In the genomic region with DNA sequence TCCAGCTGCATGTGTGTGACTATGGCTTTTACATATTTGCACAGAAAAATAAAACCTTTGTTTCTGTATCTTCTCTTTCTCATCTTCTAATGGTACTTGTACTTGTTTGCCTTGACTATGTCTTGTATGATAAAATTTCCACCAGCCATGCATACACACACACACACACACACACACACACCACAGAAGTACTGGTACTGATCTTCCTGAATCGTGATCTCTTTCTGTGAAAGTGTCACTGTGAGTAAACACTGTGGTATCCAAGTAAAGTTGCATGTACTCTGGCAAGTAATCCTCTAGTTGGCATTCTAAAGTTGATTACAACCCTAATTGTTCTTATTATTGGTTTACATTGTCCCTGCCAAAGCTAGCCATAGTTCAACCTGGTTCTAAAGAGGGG, we compare ENCODE assay signal across 2 cellular contexts.
TF ChIP-seq lines count a peak whose summit lies in the region.

No MANE protein-coding gene starts in this region.

TF ChIP-seq in SK-N-SH treated with all-trans-retinoic acid at 6 μM for 48 hours, 23 proteins besides CTCF, POLR2A, EP300 and RAD21:
- TF ChIP-seq, protein P1, sequence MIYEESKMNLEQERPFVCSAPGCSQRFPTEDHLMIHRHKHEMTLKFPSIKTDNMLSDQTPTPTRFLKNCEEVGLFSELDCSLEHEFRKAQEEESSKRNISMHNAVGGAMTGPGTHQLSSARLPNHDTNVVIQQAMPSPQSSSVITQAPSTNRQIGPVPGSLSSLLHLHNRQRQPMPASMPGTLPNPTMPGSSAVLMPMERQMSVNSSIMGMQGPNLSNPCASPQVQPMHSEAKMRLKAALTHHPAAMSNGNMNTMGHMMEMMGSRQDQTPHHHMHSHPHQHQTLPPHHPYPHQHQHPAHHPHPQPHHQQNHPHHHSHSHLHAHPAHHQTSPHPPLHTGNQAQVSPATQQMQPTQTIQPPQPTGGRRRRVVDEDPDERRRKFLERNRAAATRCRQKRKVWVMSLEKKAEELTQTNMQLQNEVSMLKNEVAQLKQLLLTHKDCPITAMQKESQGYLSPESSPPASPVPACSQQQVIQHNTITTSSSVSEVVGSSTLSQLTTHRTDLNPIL (CRISPR knock-in tag; IDR thresholded peaks at IDR 0.05; ENCODE audit: low read depth) = no peak
- TF ChIP-seq, protein P2, sequence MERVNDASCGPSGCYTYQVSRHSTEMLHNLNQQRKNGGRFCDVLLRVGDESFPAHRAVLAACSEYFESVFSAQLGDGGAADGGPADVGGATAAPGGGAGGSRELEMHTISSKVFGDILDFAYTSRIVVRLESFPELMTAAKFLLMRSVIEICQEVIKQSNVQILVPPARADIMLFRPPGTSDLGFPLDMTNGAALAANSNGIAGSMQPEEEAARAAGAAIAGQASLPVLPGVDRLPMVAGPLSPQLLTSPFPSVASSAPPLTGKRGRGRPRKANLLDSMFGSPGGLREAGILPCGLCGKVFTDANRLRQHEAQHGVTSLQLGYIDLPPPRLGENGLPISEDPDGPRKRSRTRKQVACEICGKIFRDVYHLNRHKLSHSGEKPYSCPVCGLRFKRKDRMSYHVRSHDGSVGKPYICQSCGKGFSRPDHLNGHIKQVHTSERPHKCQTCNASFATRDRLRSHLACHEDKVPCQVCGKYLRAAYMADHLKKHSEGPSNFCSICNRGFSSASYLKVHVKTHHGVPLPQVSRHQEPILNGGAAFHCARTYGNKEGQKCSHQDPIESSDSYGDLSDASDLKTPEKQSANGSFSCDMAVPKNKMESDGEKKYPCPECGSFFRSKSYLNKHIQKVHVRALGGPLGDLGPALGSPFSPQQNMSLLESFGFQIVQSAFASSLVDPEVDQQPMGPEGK (CRISPR knock-in tag; IDR thresholded peaks at IDR 0.05; ENCODE audit: borderline replicate concordance) = no peak
- TF ChIP-seq OSR1 (CRISPR knock-in tag; IDR thresholded peaks at IDR 0.05) = no peak
- no peak for TF ChIP-seq PPARA (CRISPR knock-in tag; IDR thresholded peaks at IDR 0.05; ENCODE audit: borderline replicate concordance)
- no peak for TF ChIP-seq SNAI2 (CRISPR knock-in tag; IDR thresholded peaks at IDR 0.05)
- no peak for TF ChIP-seq ESRRG (CRISPR knock-in tag; IDR thresholded peaks at IDR 0.05)

TF ChIP-seq in SK-N-SH, 30 proteins besides CTCF, POLR2A, EP300 and RAD21 (continued from another document):
- TF ChIP-seq, protein P3, sequence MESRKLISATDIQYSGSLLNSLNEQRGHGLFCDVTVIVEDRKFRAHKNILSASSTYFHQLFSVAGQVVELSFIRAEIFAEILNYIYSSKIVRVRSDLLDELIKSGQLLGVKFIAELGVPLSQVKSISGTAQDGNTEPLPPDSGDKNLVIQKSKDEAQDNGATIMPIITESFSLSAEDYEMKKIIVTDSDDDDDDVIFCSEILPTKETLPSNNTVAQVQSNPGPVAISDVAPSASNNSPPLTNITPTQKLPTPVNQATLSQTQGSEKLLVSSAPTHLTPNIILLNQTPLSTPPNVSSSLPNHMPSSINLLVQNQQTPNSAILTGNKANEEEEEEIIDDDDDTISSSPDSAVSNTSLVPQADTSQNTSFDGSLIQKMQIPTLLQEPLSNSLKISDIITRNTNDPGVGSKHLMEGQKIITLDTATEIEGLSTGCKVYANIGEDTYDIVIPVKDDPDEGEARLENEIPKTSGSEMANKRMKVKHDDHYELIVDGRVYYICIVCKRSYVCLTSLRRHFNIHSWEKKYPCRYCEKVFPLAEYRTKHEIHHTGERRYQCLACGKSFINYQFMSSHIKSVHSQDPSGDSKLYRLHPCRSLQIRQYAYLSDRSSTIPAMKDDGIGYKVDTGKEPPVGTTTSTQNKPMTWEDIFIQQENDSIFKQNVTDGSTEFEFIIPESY (IDR thresholded peaks at IDR 0.05; ENCODE audit: borderline replicate concordance, low read depth) = no peak
- no peak for TF ChIP-seq JUND (IDR thresholded peaks at IDR 0.05)
- TF ChIP-seq NFIC (IDR thresholded peaks at IDR 0.05; ENCODE audit: borderline replicate concordance) = no peak
- TF ChIP-seq YY1 (IDR thresholded peaks at IDR 0.05; ENCODE audit: low read depth) = no peak
- no peak for TF ChIP-seq FOXJ3 (CRISPR knock-in tag; IDR thresholded peaks at IDR 0.05)
- no peak for TF ChIP-seq CHD2 (IDR thresholded peaks at IDR 0.05; ENCODE audit: low read length, partially characterized antibody)
- TF ChIP-seq RFX5 (IDR thresholded peaks at IDR 0.05; ENCODE audit: low read length) = no peak
- TF ChIP-seq TEAD4 (IDR thresholded peaks at IDR 0.05; ENCODE audit: borderline replicate concordance, insufficient read depth) = no peak
- TF ChIP-seq FOXM1 (IDR thresholded peaks at IDR 0.05; ENCODE audit: low read depth) = no peak
- TF ChIP-seq, protein P4, sequence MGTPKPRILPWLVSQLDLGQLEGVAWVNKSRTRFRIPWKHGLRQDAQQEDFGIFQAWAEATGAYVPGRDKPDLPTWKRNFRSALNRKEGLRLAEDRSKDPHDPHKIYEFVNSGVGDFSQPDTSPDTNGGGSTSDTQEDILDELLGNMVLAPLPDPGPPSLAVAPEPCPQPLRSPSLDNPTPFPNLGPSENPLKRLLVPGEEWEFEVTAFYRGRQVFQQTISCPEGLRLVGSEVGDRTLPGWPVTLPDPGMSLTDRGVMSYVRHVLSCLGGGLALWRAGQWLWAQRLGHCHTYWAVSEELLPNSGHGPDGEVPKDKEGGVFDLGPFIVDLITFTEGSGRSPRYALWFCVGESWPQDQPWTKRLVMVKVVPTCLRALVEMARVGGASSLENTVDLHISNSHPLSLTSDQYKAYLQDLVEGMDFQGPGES (IDR thresholded peaks at IDR 0.05; ENCODE audit: low read depth, low read length) = no peak
- TF ChIP-seq GATA2 (CRISPR knock-in tag; IDR thresholded peaks at IDR 0.05) = no peak
- TF ChIP-seq, protein P5, sequence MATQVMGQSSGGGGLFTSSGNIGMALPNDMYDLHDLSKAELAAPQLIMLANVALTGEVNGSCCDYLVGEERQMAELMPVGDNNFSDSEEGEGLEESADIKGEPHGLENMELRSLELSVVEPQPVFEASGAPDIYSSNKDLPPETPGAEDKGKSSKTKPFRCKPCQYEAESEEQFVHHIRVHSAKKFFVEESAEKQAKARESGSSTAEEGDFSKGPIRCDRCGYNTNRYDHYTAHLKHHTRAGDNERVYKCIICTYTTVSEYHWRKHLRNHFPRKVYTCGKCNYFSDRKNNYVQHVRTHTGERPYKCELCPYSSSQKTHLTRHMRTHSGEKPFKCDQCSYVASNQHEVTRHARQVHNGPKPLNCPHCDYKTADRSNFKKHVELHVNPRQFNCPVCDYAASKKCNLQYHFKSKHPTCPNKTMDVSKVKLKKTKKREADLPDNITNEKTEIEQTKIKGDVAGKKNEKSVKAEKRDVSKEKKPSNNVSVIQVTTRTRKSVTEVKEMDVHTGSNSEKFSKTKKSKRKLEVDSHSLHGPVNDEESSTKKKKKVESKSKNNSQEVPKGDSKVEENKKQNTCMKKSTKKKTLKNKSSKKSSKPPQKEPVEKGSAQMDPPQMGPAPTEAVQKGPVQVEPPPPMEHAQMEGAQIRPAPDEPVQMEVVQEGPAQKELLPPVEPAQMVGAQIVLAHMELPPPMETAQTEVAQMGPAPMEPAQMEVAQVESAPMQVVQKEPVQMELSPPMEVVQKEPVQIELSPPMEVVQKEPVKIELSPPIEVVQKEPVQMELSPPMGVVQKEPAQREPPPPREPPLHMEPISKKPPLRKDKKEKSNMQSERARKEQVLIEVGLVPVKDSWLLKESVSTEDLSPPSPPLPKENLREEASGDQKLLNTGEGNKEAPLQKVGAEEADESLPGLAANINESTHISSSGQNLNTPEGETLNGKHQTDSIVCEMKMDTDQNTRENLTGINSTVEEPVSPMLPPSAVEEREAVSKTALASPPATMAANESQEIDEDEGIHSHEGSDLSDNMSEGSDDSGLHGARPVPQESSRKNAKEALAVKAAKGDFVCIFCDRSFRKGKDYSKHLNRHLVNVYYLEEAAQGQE (IDR thresholded peaks at IDR 0.05; ENCODE audit: low read depth, low read length) = no peak
TF ChIP-seq in SK-N-SH: peak in this region for 0.
